Comparison of ENCODE assay signal across 1 cellular context in the genomic region with DNA sequence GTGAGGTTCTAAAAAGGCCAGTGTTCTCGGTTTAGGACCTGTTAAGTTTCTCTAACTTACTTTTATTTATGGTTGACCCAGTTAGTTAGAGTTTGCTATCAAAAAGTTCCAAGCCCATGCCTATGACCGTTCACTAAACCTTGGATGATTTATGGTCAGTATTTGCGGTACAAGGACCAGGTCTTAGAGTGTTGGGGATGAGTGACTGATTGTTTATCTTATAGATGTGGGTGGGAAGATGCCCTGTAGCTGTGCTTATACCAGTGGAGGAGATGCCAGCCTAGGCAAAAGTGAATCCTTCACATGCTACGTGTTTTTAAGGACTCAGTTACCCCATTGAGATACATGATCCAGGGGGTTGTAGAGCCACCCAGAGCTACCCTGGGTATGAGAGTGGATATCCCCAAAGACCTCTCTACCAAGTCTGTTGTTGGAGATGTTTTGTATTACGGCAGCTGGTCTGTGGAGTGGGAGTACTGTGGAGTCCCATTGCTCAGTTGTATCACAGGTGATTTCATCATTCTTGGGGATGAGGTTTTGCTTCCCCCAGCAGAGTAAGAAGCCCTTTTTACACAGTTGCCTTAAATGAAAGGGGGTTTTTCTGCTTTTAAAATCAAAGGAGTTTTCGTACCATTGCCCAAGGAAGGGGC.
TF ChIP-seq lines count a peak whose summit lies in the region.

No MANE protein-coding gene starts in this region.

TF ChIP-seq in WTC11, 78 proteins besides CTCF, POLR2A, EP300 and RAD21 (continued from another document):
- TF ChIP-seq, protein P1, sequence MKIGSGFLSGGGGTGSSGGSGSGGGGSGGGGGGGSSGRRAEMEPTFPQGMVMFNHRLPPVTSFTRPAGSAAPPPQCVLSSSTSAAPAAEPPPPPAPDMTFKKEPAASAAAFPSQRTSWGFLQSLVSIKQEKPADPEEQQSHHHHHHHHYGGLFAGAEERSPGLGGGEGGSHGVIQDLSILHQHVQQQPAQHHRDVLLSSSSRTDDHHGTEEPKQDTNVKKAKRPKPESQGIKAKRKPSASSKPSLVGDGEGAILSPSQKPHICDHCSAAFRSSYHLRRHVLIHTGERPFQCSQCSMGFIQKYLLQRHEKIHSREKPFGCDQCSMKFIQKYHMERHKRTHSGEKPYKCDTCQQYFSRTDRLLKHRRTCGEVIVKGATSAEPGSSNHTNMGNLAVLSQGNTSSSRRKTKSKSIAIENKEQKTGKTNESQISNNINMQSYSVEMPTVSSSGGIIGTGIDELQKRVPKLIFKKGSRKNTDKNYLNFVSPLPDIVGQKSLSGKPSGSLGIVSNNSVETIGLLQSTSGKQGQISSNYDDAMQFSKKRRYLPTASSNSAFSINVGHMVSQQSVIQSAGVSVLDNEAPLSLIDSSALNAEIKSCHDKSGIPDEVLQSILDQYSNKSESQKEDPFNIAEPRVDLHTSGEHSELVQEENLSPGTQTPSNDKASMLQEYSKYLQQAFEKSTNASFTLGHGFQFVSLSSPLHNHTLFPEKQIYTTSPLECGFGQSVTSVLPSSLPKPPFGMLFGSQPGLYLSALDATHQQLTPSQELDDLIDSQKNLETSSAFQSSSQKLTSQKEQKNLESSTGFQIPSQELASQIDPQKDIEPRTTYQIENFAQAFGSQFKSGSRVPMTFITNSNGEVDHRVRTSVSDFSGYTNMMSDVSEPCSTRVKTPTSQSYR (CRISPR knock-in tag; IDR thresholded peaks at IDR 0.05): no peak
- TF ChIP-seq ZNF232 (CRISPR knock-in tag; IDR thresholded peaks at IDR 0.05): no peak
- no peak for TF ChIP-seq FOXJ3 (CRISPR knock-in tag; IDR thresholded peaks at IDR 0.05; ENCODE audit: borderline replicate concordance)
- TF ChIP-seq MYBL2 (CRISPR knock-in tag; IDR thresholded peaks at IDR 0.05): no peak
- TF ChIP-seq ATF3 (CRISPR knock-in tag; conservative IDR thresholded peaks at IDR 0.05): no peak
- no peak for TF ChIP-seq ETV6 (CRISPR knock-in tag; IDR thresholded peaks at IDR 0.05)
